In the genomic region with DNA sequence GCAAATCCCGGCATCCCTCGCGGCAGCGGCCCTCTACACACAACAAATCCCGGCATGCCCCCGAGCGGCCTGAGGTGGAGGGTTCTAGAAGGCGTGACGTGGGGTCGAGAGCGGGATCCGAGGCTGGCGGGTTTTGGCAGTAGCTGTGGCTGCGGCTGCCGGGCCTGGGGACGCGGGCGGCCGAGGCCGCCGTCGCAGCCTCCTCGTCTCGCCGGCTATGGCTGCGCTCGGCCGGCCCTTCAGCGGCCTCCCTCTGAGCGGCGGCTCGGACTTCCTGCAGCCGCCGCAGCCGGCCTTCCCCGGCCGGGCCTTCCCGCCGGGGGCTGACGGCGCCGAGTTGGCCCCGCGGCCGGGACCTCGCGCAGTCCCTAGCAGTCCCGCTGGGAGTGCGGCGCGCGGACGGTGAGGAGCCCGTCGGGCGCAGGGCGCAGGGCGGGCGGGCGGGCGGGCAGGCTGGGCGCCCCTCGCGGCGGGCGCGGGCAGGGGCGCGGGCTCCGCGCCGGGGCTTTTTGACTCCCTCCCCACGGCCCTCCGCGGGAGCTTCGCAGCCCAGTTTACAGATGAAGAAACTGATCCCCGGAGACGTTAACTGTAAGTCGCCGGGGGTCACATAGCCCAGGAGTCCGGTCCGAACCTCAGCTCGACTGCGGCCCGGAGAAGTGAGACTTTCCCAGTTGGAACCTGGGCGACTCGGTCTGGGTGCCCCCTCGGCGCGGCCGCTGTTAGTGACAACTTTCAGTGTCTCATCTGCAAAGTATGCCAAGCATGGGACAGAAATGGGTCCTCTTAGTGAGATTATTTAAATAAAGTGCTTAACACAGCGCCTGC, we compare ENCODE assay signal across 8 cellular contexts. TPM values are rescaled to one million over a fixed set of nuclear protein-coding genes. Genes with fewer than 3 reads are reported as not detected.
DNase-seq lines count a peak whose midpoint lies in the region; ATAC-seq, FAIRE-seq and TF ChIP-seq lines count a peak whose summit lies in the region.

A gene with protein sequence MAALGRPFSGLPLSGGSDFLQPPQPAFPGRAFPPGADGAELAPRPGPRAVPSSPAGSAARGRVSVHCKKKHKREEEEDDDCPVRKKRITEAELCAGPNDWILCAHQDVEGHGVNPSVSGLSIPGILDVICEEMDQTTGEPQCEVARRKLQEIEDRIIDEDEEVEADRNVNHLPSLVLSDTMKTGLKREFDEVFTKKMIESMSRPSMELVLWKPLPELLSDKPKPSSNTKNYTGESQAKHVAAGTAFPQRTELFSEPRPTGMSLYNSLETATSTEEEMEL (plus strand): TSS at position 63 of the 828 bp plus-strand sequence. CDS start 155 bp downstream, at position 218.

- H3K4me1 Mint-ChIP-seq in endodermal cell: peaks cover 4% of the 10 kb centered on the region

- H3K4me3 Mint-ChIP-seq in endodermal cell: peak within 1 kb of the TSS; percentile 71

- H3K9me3 Mint-ChIP-seq in endodermal cell: peaks cover 11% of the 10 kb centered on the region

- ATAC-seq in GM21423 (IDR thresholded peaks at IDR 0.05; ENCODE audit: unreplicated experiment): peak; percentile 82

- H3K9ac ChIP-seq in HUES6 (ENCODE audit: low read length): peak within 1 kb of the TSS; percentile 86
- peak within 1 kb of the TSS; percentile 92 for H3K9ac ChIP-seq in NT2/D1 (ENCODE audit: insufficient read length, low read depth)
- H3K9ac ChIP-seq in endodermal cell (ENCODE audit: extremely low read depth, low read length, poor library complexity, severe bottlenecking): peak within 1 kb of the TSS; percentile 98

- H3K36me3 Mint-ChIP-seq in endodermal cell (ENCODE audit: low read depth): peaks cover 31% of the 10 kb centered on the region

- H3K36me3 ChIP-seq in HUES6 (ENCODE audit: control insufficient read depth, insufficient read depth, low read length): peaks cover 25% of the 10 kb centered on the region
- peaks cover 33% of the 10 kb centered on the region for H3K36me3 ChIP-seq in NT2/D1 (ENCODE audit: insufficient read depth, insufficient read length, low read length)
- H3K36me3 ChIP-seq in endodermal cell (ENCODE audit: control insufficient read depth, insufficient read depth, low read length): peaks cover 18% of the 10 kb centered on the region
- H3K36me3 ChIP-seq in mesodermal cell (ENCODE audit: control insufficient read depth, insufficient read depth, low read length): peaks cover 41% of the 10 kb centered on the region

- H3K9me3 ChIP-seq in HUES6 (ENCODE audit: control insufficient read depth, insufficient read depth, low read depth, low read length): 0 out of 2 replicates have a peak, but pooled peaks cover 10% of the 10 kb centered on the region
- H3K9me3 ChIP-seq in NT2/D1 (ENCODE audit: insufficient read depth, low read length): peaks cover 5% of the 10 kb centered on the region; the same call in 1 of the 2 replicates
- no peaks in the 10 kb centered on the region for H3K9me3 ChIP-seq in endodermal cell (ENCODE audit: control insufficient read depth, low read length)
- no peaks in the 10 kb centered on the region for H3K9me3 ChIP-seq in mesodermal cell (ENCODE audit: control insufficient read depth, low read length)

- FAIRE-seq in D721Med (lab: Jason Lieb, UNC): no peak

- H3K27ac ChIP-seq in HUES6 (ENCODE audit: low read depth, low read length): peak within 1 kb of the TSS; percentile 82
- H3K27ac ChIP-seq in endodermal cell (ENCODE audit: low read depth, low read length): peak within 1 kb of the TSS; percentile 97
- H3K27ac ChIP-seq in mesodermal cell (ENCODE audit: low read depth, low read length, severe bottlenecking): peak within 1 kb of the TSS; percentile 99

- WGBS in endodermal cell (ENCODE audit: insufficient coverage in 1 of 2, insufficient read length in 1 of 2), 2 experiments: 0 to 1% methylated on average over 26 to 92 of the region's 92 CpGs
- WGBS in mesodermal cell (ENCODE audit: insufficient coverage in 2 of 2), 2 experiments: 0% methylated on average over 75 to 77 of the region's 92 CpGs

- no peaks in the 10 kb centered on the region for H3K27me3 Mint-ChIP-seq in endodermal cell (ENCODE audit: insufficient read depth)

- peak; percentile 75 for DNase-seq in D721Med (ENCODE audit: insufficient read length, low spot score)
- DNase-seq in NT2/D1 (ENCODE audit: low read depth, low spot score): peak; percentile 86
- DNase-seq in activated CD8-positive, alpha-beta memory T cell treated with anti-CD3 and anti-CD28 coated beads, Interleukin-2, amount 50 U/mL, for 24 hours (ENCODE audit: extremely low read depth): peak; percentile 81
- peak; percentile 97 for DNase-seq in endodermal cell
- DNase-seq in stimulated activated CD8-positive, alpha-beta memory T cell treated with anti-CD3 and anti-CD28 coated beads, Interleukin-15, amount 100 ng/mL, for 24 hours (ENCODE audit: low read depth): peak; percentile 61

- H3K27ac Mint-ChIP-seq in endodermal cell: peak within 1 kb of the TSS; percentile 90

- H3K4me1 ChIP-seq in HUES6 (ENCODE audit: control insufficient read depth, insufficient read depth, low read length) (no peaks in the 10 kb centered on the region), NT2/D1 (ENCODE audit: insufficient read depth, insufficient read length) (no peaks in the 10 kb centered on the region), endodermal cell (ENCODE audit: control insufficient read depth, insufficient read depth, low read length) (no peaks in the 10 kb centered on the region), mesodermal cell (ENCODE audit: control insufficient read depth, insufficient read depth, low read length, poor library complexity, severe bottlenecking) (no peaks in the 10 kb centered on the region)

- H3K4me3 ChIP-seq in HUES6 (ENCODE audit: low read depth, low read length) (peak within 1 kb of the TSS; percentile 76), NT2/D1 (ENCODE audit: insufficient read length, low read depth) (peak within 1 kb of the TSS; percentile 75), endodermal cell (ENCODE audit: low read length) (peak within 1 kb of the TSS; percentile 99), mesodermal cell (ENCODE audit: extremely low read depth, insufficient read depth, low read length, poor library complexity, severe bottlenecking) (peak within 1 kb of the TSS; percentile 61)

- H3K27me3 ChIP-seq in HUES6 (ENCODE audit: control insufficient read depth, insufficient read depth, low read length): no peaks in the 10 kb centered on the region
- no peaks in the 10 kb centered on the region for H3K27me3 ChIP-seq in NT2/D1 (ENCODE audit: insufficient read depth, insufficient read length)
- H3K27me3 ChIP-seq in endodermal cell (ENCODE audit: control insufficient read depth, insufficient read depth, low read length, poor library complexity, severe bottlenecking): no peaks in the 10 kb centered on the region

- TF ChIP-seq CTCF in D721Med (IDR thresholded peaks at IDR 0.05; ENCODE audit: insufficient read depth, missing control alignments) (no peak), endodermal cell (conservative IDR thresholded peaks at IDR 0.05) (peak; percentile 46)

RNA-seq across cellular contexts. Expression of the gene that starts here (rescaled TPM):
- 10 to 100 TPM; 40.9 TPM for total RNA-seq in endodermal cell
- 25.1 TPM for polyA plus RNA-seq in endodermal cell (2013, experiment 1 of 2)
- polyA plus RNA-seq in endodermal cell (2013, experiment 2 of 2): 24.6 TPM
- 28.8 TPM for polyA plus RNA-seq in mesodermal cell (2013, experiment 1 of 2)
- polyA plus RNA-seq in mesodermal cell (2013, experiment 2 of 2): 25.6 TPM

Comparison
In these comparisons a context has a peak if more than half of its experiments do, and no peak if none do; other contexts are left out.
1. Peak in every context shown above with its lines: DNase-seq, ATAC-seq, H3K4me3 ChIP-seq and H3K27ac ChIP-seq.